Comparison of ENCODE assay signal across 2 cellular contexts in genomic region chr11:11588890-11589289, GRCh38.
A peak's percentile ranks its signal among the peaks of the same experiment; 100 is the strongest.
TF ChIP-seq lines count a peak whose summit lies in the region.

No MANE protein-coding gene starts in this region.

TF ChIP-seq in GM23338, 12 proteins besides CTCF, POLR2A, EP300 and RAD21:
- TF ChIP-seq POLR2AphosphoS5 (IDR thresholded peaks at IDR 0.05; ENCODE audit: low read depth): no peak

TF ChIP-seq in H1, 55 proteins besides CTCF, POLR2A, EP300 and RAD21:
- TF ChIP-seq CEBPB (IDR thresholded peaks at IDR 0.05; ENCODE audit: low read depth, low read length): 0 out of 2 replicates have a peak, but pooled peaks have one; percentile 17
- no peak for TF ChIP-seq ASH2L (IDR thresholded peaks at IDR 0.05; ENCODE audit: low read length)
- TF ChIP-seq JUND (IDR thresholded peaks at IDR 0.05; ENCODE audit: low read length): no peak
- TF ChIP-seq KDM5A (IDR thresholded peaks at IDR 0.05; ENCODE audit: low read length): no peak
- no peak for TF ChIP-seq TAF1 (IDR thresholded peaks at IDR 0.05; ENCODE audit: low read depth, low read length)
- TF ChIP-seq TBP (IDR thresholded peaks at IDR 0.05; ENCODE audit: low read depth, low read length): no peak
